In the genomic region with DNA sequence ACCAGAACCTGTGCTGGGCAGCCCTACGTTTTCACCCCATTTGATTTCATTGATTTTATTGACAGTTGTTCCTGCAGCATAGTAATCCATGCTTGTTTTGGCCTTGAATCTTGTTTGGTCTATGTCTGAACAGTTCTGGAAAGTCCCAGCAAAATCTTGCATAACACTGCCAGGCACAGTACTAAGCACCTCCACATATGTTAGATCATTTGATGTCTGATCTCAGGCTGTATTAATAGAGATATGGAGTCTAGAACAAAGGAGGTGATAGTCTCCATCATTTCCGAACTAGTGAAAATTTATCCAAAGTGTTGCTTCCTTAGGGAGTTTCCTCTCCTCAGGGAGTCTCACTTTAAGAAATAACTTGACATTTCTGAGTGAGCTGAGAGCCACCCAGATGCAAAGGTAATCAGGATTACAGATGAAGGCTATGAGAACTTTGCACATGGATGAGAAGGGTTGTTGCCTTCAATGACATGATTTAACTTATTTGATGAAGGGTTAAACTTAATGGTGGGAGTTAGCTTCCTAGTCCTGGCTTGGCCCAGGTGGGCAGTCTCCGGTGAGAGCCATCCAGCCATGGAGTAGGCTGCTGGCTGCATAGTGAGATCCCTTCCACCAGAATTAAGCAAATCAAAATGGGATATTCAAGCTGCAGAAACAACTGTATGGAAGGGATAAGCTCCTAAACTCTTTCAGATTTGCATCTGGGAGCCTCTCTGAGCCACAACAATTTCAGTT, we compare ENCODE assay signal across 22 cellular contexts.
"Had no signal": no experiment of that assay in that cellular context is flagged by ENCODE, and none has a peak within 500 bp of the region (broad histone marks: within the 10 kb centered on the region; RNA-seq: fewer than 3 reads in every experiment).

No MANE protein-coding gene starts in this region.

- H3K4me1 ChIP-seq: tibial nerve had no signal

- ATAC-seq: activated CD8-positive, alpha-beta T cell treated with anti-CD3 and anti-CD28 coated beads, Interleukin-2, amount 10 ng/mL, durations not matched to agents 7 days and 5 days; activated naive CD8-positive, alpha-beta T cell treated with anti-CD3 and anti-CD28 coated beads, Interleukin-2, amount 50 U/mL, for 24 hours; left ventricle myocardium superior; natural killer cell had no signal

- H3K36me3 ChIP-seq: brain microvascular endothelial cell, neutrophil, tibial nerve, vagina had no signal

- H3K9me3 ChIP-seq: neutrophil, vagina had no signal

- DNase-seq: activated CD4-positive, alpha-beta T cell treated with anti-CD3 and anti-CD28 coated beads, Interleukin-2, amount 10 ng/mL, durations not matched to agents 7 days and 5 days; activated CD4-positive, CD25-positive, alpha-beta regulatory T cell; activated CD8-positive, alpha-beta memory T cell treated with anti-CD3 and anti-CD28 coated beads, Interleukin-2, amount 50 U/mL, for 4 hours; activated CD8-positive, alpha-beta T cell treated with anti-CD3 and anti-CD28 coated beads, Interleukin-2, amount 10 ng/mL, durations not matched to agents 7 days and 5 days; activated effector memory CD4-positive, alpha-beta T cell treated with Interleukin-2 at 50 U/mL for 16 hours; activated naive CD4-positive, alpha-beta T cell treated with anti-CD3 and anti-CD28 coated beads, Interleukin-2, amount 10 ng/mL, durations not matched to agents 7 days and 5 days; activated naive CD8-positive, alpha-beta T cell treated with anti-CD3 and anti-CD28 coated beads, Interleukin-2, amount 50 U/mL, for 24 hours; activated T-cell treated with anti-CD3 and anti-CD28 coated beads, Interleukin-2, amount 50 U/mL, for 48 hours; anterior cingulate cortex; brain microvascular endothelial cell; erythroblast; foreskin melanocyte; kidney glomerular epithelial cell; left ventricle myocardium superior; natural killer cell; stimulated activated CD4-positive, alpha-beta T cell treated with anti-CD3 and anti-CD28 coated beads, Interleukin-12 subunit alpha, Interleukin-12 subunit beta, amount 100 ng/mL, for 4 hours; stimulated activated CD4-positive, alpha-beta T cell treated with anti-CD3 and anti-CD28 coated beads, Interleukin-2, amount 100 ng/mL, for 24 hours; T1000 had no signal

- H3K27ac ChIP-seq: brain microvascular endothelial cell, coronary artery, neutrophil, tibial nerve, vagina had no signal

- H3K4me3 ChIP-seq: coronary artery, tibial nerve, vagina had no signal

- H3K27me3 ChIP-seq: vagina had no signal
